25 cellular contexts compared by ENCODE assay signal in the genomic region with DNA sequence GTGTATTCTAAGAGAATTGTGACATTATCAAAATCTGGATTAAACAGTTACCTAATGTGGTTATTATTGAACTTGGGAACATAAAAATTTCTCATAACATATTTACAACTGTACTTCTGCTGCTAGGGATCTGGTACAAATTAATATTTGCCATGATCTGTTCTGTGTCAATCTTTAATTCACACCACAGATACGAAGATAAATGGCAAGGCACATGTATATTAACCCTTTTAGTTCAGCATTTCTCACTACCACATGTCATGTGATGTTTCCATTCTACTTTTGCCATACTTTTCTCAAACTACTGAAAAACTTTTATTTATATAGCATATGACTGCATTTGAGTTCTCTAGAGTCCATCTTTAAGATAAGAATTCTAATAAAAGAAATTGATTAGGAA.
"Had no signal": no experiment of that assay in that cellular context is flagged by ENCODE, and none has a peak within 500 bp of the region (broad histone marks: within the 10 kb centered on the region; RNA-seq: fewer than 3 reads in every experiment).

No MANE protein-coding gene starts in this region.

- H3K27ac ChIP-seq: colonic mucosa, coronary artery, dorsolateral prefrontal cortex, epithelial cell of prostate, esophagus muscularis mucosa, esophagus squamous epithelium, foreskin keratinocyte, gastrocnemius medialis, gastroesophageal sphincter, heart left ventricle, heart right ventricle had no signal

- DNase-seq: colonic mucosa; cortex of kidney; dermis blood vessel endothelial cell; dorsolateral prefrontal cortex; effector CD4-positive, alpha-beta T cell; effector CD8-positive, alpha-beta T cell; effector memory CD4-positive, alpha-beta T cell; effector memory CD8-positive, alpha-beta T cell; endodermal cell; erythroblast; esophagus squamous epithelium; foreskin fibroblast; foreskin keratinocyte; foreskin melanocyte; gastrocnemius medialis; glutamatergic neuron; head of caudate nucleus; heart left ventricle; heart right ventricle had no signal

- H3K27me3 ChIP-seq: colonic mucosa, esophagus muscularis mucosa, esophagus squamous epithelium, foreskin keratinocyte, gastrocnemius medialis, gastroesophageal sphincter, heart left ventricle, heart right ventricle had no signal

- H3K9me3 ChIP-seq: colonic mucosa, esophagus muscularis mucosa, esophagus squamous epithelium, gastrocnemius medialis, gastroesophageal sphincter, heart left ventricle, heart right ventricle had no signal

- H3K36me3 ChIP-seq: colonic mucosa, esophagus muscularis mucosa, esophagus squamous epithelium, gastrocnemius medialis, gastroesophageal sphincter, heart left ventricle, heart right ventricle had no signal

- H3K4me1 ChIP-seq: colonic mucosa, esophagus squamous epithelium, foreskin keratinocyte, gastrocnemius medialis, gastroesophageal sphincter had no signal

- FAIRE-seq: endothelial cell of umbilical vein had no signal

- H3K4me3 ChIP-seq: colonic mucosa, coronary artery, dorsolateral prefrontal cortex, esophagus muscularis mucosa, esophagus squamous epithelium, gastrocnemius medialis, gastroesophageal sphincter, heart left ventricle, heart right ventricle had no signal

- ATAC-seq: effector memory CD8-positive, alpha-beta T cell; esophagus mucosa; foreskin keratinocyte; gastrocnemius medialis; gastroesophageal sphincter; heart left ventricle; heart right ventricle had no signal
